ENCODE assay signal across 23 cellular contexts in the genomic region with DNA sequence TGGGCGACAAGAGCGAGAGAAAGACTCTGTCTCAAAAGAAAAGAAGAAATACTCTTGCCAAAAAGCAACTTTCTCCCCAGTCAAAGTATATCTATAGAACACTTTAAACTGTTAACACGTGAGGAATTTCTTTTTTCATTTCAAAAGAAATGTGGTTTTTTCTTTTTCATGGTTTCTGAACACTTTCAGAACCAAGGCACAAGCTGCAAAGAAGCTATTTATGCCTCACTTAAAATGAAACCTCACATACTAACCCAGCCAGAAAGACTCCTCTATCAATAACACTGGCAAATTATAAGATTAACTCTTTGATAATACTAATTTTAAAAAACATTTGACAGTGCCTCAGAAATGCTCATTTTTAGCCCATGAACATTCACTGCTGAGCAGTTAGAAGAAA. TPM values are rescaled to one million over a fixed set of nuclear protein-coding genes. Genes with fewer than 3 reads are reported as not detected.
DNase-seq lines count a peak whose midpoint lies in the region; ATAC-seq and TF ChIP-seq lines count a peak whose summit lies in the region.
"Had no signal": no experiment of that assay in that cellular context is flagged by ENCODE, and none has a peak within 500 bp of the region (broad histone marks: within the 10 kb centered on the region; RNA-seq: fewer than 3 reads in every experiment).

No MANE protein-coding gene starts in this region.

- peaks cover 23% of the 10 kb centered on the region for H3K4me1 ChIP-seq in BLaER1
- H3K4me1 ChIP-seq in BLaER1 treated with 17β-estradiol and CSF1 and Interleukin-3, amounts not matched to agents 10 nM and 100 nM = peaks cover 0 to 23% (median 15%) of the 10 kb centered on the region in 10 experiments; a peak in 15 of 20 replicates
- H3K4me1 ChIP-seq in KMS-11 (ENCODE audit: low read depth, poor library complexity, severe bottlenecking) = peaks cover 74% of the 10 kb centered on the region
- H3K4me1 ChIP-seq: SJSA1 had no signal

- H2AFZ ChIP-seq in KMS-11 (ENCODE audit: low read depth) = 0 out of 2 replicates have a peak overlapping the region, but pooled peaks have one; percentile 36

- H3K4me3 ChIP-seq in BLaER1 (no peak overlapping the region), KMS-11 (IDR thresholded peaks at IDR 0.05; ENCODE audit: insufficient read depth, low read depth, low read length) (no peak overlapping the region), lower leg skin (ENCODE audit: low read depth, poor library complexity, severe bottlenecking) (no peak overlapping the region)
- no peak overlapping the region; a peak in 2 of 20 replicates for H3K4me3 ChIP-seq in BLaER1 treated with 17β-estradiol and CSF1 and Interleukin-3, amounts not matched to agents 10 nM and 100 nM
- H3K4me3 ChIP-seq: K562, SJSA1 had no signal

- H3K36me3 ChIP-seq in BLaER1 (no peaks in the 10 kb centered on the region), KMS-11 (ENCODE audit: insufficient read depth) (no peaks in the 10 kb centered on the region)
- no peaks in the 10 kb centered on the region for H3K36me3 ChIP-seq in BLaER1 treated with 17β-estradiol and CSF1 and Interleukin-3, amounts not matched to agents 10 nM and 100 nM
- H3K36me3 ChIP-seq: SJSA1 had no signal

- TF ChIP-seq CTCF in KMS-11 (conservative IDR thresholded peaks at IDR 0.05; ENCODE audit: low read depth, low read length) = no peak
- TF ChIP-seq CTCF in lower leg skin (IDR thresholded peaks at IDR 0.05) = no peak

- peak; percentile 48 for ATAC-seq in GM19351 (IDR thresholded peaks at IDR 0.05; ENCODE audit: unreplicated experiment)
- ATAC-seq: K562, PC-3 had no signal

- H3K27ac ChIP-seq in BLaER1 = no peak overlapping the region
- no peak overlapping the region for H3K27ac ChIP-seq in BLaER1 treated with 17β-estradiol and CSF1 and Interleukin-3, amounts not matched to agents 10 nM and 100 nM
- peak overlapping the region; percentile 29; the same call in 1 of the 2 replicates for H3K27ac ChIP-seq in KMS-11
- H3K27ac ChIP-seq: SJSA1 had no signal

- H3K27me3 ChIP-seq in BLaER1 = no peaks in the 10 kb centered on the region
- H3K27me3 ChIP-seq in BLaER1 treated with 17β-estradiol and CSF1 and Interleukin-3, amounts not matched to agents 10 nM and 100 nM = no peaks in the 10 kb centered on the region
- H3K27me3 ChIP-seq in KMS-11 (ENCODE audit: insufficient read depth, low read depth) = no peaks in the 10 kb centered on the region
- H3K27me3 ChIP-seq: SJSA1 had no signal

- DNase-seq in NOMO-1 treated with dmso at 0.1 percent for 144 hours (lab: John Stamatoyannopoulos, UW; ENCODE audit: unreplicated experiment) (no peak), AG20443 (ENCODE audit: low spot score) (no peak), lower leg skin (ENCODE audit: low spot score in 2 of 2) (no peak)
- DNase-seq: CD4-positive, CD25-positive, alpha-beta regulatory T cell; DMS153; DND-41; H9; NCI-H1105 treated with DMSO at 0.1 percent for 48 hours; NCI-H146; NCI-H1930; NCI-H2107; NCI-H524; NCI-H748 treated with DMSO at 0.1 percent for 48 hours; PC-3; T-helper 2 cell had no signal

- H3K9ac ChIP-seq in BLaER1 (no peak overlapping the region), KMS-11 (no peak overlapping the region)
- H3K9ac ChIP-seq in BLaER1 treated with 17β-estradiol and CSF1 and Interleukin-3, amounts not matched to agents 10 nM and 100 nM = 0 out of 22 replicates have a peak overlapping the region, but pooled peaks of 1 of the 11 experiments have one; percentile 29

- TF ChIP-seq POLR2A in lower leg skin (IDR thresholded peaks at IDR 0.05) = no peak

- no peaks in the 10 kb centered on the region for H3K9me3 ChIP-seq in BLaER1
- no peaks in the 10 kb centered on the region for H3K9me3 ChIP-seq in BLaER1 treated with 17β-estradiol and CSF1 and Interleukin-3, amounts not matched to agents 10 nM and 100 nM (replicated peaks in 1 of 11)
- H3K9me3 ChIP-seq: SJSA1 had no signal

- H3K4me2 ChIP-seq in BLaER1 (peak overlapping the region; percentile 66), KMS-11 (peak overlapping the region; percentile 61)
- H3K4me2 ChIP-seq in BLaER1 treated with 17β-estradiol and CSF1 and Interleukin-3, amounts not matched to agents 10 nM and 100 nM = peak overlapping the region; percentile 28 to 71 (median 64); a peak in 21 of 22 replicates

- WGBS in lower leg skin, 2 donors = 72% methylated on average over 3 of the region's 3 CpGs

- no peaks in the 10 kb centered on the region for H4K20me1 ChIP-seq in BLaER1
- no peaks in the 10 kb centered on the region for H4K20me1 ChIP-seq in BLaER1 treated with 17β-estradiol and CSF1 and Interleukin-3, amounts not matched to agents 10 nM and 100 nM
- H4K20me1 ChIP-seq in KMS-11 (ENCODE audit: insufficient read depth) = no peaks in the 10 kb centered on the region

- H3K79me2 ChIP-seq in KMS-11 (ENCODE audit: insufficient read depth, low read depth) = no peaks in the 10 kb centered on the region

- intact Hi-C loops in lower leg skin (cut with DNase I; ENCODE audit: low total_unique reads) = no loop called here

RNA-seq across cellular contexts. Expression of a gene that starts 20.9 kb away (rescaled TPM):
- not detected for total RNA-seq in lower leg skin
- total RNA-seq: H9, K562, LHCN-M2, MCF 10A had no signal
